Comparison of ENCODE assay signal across 8 cellular contexts in genomic region chr12:48957141-48958048, GRCh38. TPM values are rescaled to one million over a fixed set of nuclear protein-coding genes. Genes with fewer than 3 reads are reported as not detected.
DNase-seq lines count a peak whose midpoint lies in the region; ATAC-seq, FAIRE-seq and TF ChIP-seq lines count a peak whose summit lies in the region.

Gene ARF3, minus strand, starts transcription at chr12:48957487. Its CDS starts 16,392 bp downstream, at chr12:48941095.

- 1% methylated on average over 52 to 58 of the region's 58 CpGs for WGBS in pancreas, 2 donors
- 0 to 1% methylated on average over 36 to 51 of the region's 58 CpGs for WGBS in thyroid gland, 2 donors

- H3K27me3 ChIP-seq in GM06990 (replicated peaks; ENCODE audit: control insufficient read depth, insufficient read depth, low read length), result no peaks in the 10 kb centered on the region
- no peaks in the 10 kb centered on the region for H3K27me3 ChIP-seq in pancreas
- H3K27me3 ChIP-seq in thyroid gland, result no peaks in the 10 kb centered on the region

- ATAC-seq in HG02610 (IDR thresholded peaks at IDR 0.05; ENCODE audit: unreplicated experiment), result peak; percentile 89
- ATAC-seq in Right ventricle myocardium inferior, result peak; percentile 96
- ATAC-seq in pancreas, result peak; percentile 94 to 99 (median 98)

- H3K4me3 ChIP-seq in GM06990 (replicated peaks; ENCODE audit: low read depth, low read length) (peak within 1 kb of the TSS; percentile 80), pancreas (peak within 1 kb of the TSS; percentile 60 to 97 (median 94)), thyroid gland (replicated peaks in 1 of 3) (peak within 1 kb of the TSS; percentile 43 to 87 (median 75))

- no peak for TF ChIP-seq CTCF in GM06990 (IDR thresholded peaks at IDR 0.05; ENCODE audit: insufficient read depth, low read length, poor library complexity, severe bottlenecking)
- TF ChIP-seq CTCF in pancreas (IDR thresholded peaks at IDR 0.05), result no peak
- no peak for TF ChIP-seq CTCF in thyroid gland (IDR thresholded peaks at IDR 0.05)

- H3K27ac ChIP-seq in pancreas (peak within 1 kb of the TSS; percentile 35 to 66 (median 50)), thyroid gland (peak within 1 kb of the TSS; percentile 12 to 84 (median 70))

- peaks cover 0 to 19% (median 6%) of the 10 kb centered on the region in 3 donors for H3K4me1 ChIP-seq in pancreas
- peaks cover 17 to 26% of the 10 kb centered on the region in 2 donors for H3K4me1 ChIP-seq in thyroid gland

- no peak for FAIRE-seq in pancreas (lab: Jason Lieb, UNC)

- intact Hi-C loops in Right ventricle myocardium inferior (cut with DNase I), result no loop called here
- intact Hi-C loops in pancreas (cut with DNase I), result no loop called here
- intact Hi-C loops in thyroid gland (cut with DNase I), result no loop called here

- peak in 1 of 2 donors; percentile 82 for TF ChIP-seq POLR2A in thyroid gland (IDR thresholded peaks at IDR 0.05)

- no peaks in the 10 kb centered on the region for H3K9me3 ChIP-seq in pancreas
- no peaks in the 10 kb centered on the region for H3K9me3 ChIP-seq in thyroid gland

- DNase-seq in GM06990 (ENCODE audit: extremely low read depth, insufficient read length) (peak; percentile 92), NCI-H1417 (lab: John Stamatoyannopoulos, UW) (peak; percentile 97 to 98 (median 98)), SW 1271 (lab: John Stamatoyannopoulos, UW) (peak; percentile 82 to 91), Right ventricle myocardium inferior (ENCODE audit: missing footprints) (peak; percentile 97), pancreas (peak; percentile 95 to 98 (median 96)), thyroid gland (peak; percentile 96)
- DNase-seq in activated naive CD8-positive, alpha-beta T cell treated with anti-CD3 and anti-CD28 coated beads, Interleukin-2, amount 50 U/mL, for 16 hours (ENCODE audit: low read depth, low spot score), result peak; percentile 73

- H3K36me3 ChIP-seq in GM06990 (ENCODE audit: control insufficient read depth, insufficient read depth, low read length) (peaks cover 1% of the 10 kb centered on the region; the same call in 1 of the 2 replicates), pancreas (no peaks in the 10 kb centered on the region), thyroid gland (peaks cover 0 to 5% of the 10 kb centered on the region in 2 donors)

RNA-seq across cellular contexts. Expression of gene ARF3, which starts in this region (rescaled TPM):
- 49.6 TPM for total RNA-seq in Right ventricle myocardium inferior
- 10 to 100 TPM; 45.1 to 96.0 (median 61.7) TPM for total RNA-seq in pancreas
- 10 to 100 TPM; 29.5 to 42.1 TPM for polyA plus RNA-seq in pancreas
- 100 to 1,000 TPM in 3 of 4 donors, 10 to 100 TPM in 1; 92.7 to 177 (median 136) TPM for total RNA-seq in thyroid gland

Comparison
In these comparisons a context has a peak if more than half of its experiments do, and no peak if none do; other contexts are left out.
1. Peak in every context shown above with its lines: DNase-seq, ATAC-seq, H3K4me3 ChIP-seq and H3K27ac ChIP-seq.